In the genomic region with DNA sequence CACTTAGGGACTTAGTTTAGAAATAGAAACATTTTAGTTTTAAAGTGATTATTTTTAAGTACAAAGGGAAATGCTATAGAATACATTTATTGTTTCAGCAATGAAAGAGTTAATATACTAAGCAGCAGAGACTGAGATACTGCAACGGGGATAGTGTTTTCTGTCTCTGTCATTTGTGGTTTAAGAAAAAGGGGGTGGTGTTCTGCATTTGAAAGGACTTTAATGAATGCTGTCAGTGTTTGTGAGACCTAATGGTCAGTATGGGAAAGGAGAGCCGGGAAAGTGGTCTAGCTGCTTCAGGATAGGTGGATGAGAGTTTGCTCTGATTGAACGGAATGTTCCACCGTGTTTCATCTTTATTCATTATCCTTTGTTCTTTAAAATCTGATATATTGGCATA, we compare ENCODE assay signal across 10 cellular contexts. TPM values are rescaled to one million over a fixed set of nuclear protein-coding genes. Genes with fewer than 3 reads are reported as not detected.
DNase-seq lines count a peak whose midpoint lies in the region; ATAC-seq, FAIRE-seq and TF ChIP-seq lines count a peak whose summit lies in the region.
"Had no signal": no experiment of that assay in that cellular context is flagged by ENCODE, and none has a peak within 500 bp of the region (broad histone marks: within the 10 kb centered on the region; RNA-seq: fewer than 3 reads in every experiment).

A gene with protein sequence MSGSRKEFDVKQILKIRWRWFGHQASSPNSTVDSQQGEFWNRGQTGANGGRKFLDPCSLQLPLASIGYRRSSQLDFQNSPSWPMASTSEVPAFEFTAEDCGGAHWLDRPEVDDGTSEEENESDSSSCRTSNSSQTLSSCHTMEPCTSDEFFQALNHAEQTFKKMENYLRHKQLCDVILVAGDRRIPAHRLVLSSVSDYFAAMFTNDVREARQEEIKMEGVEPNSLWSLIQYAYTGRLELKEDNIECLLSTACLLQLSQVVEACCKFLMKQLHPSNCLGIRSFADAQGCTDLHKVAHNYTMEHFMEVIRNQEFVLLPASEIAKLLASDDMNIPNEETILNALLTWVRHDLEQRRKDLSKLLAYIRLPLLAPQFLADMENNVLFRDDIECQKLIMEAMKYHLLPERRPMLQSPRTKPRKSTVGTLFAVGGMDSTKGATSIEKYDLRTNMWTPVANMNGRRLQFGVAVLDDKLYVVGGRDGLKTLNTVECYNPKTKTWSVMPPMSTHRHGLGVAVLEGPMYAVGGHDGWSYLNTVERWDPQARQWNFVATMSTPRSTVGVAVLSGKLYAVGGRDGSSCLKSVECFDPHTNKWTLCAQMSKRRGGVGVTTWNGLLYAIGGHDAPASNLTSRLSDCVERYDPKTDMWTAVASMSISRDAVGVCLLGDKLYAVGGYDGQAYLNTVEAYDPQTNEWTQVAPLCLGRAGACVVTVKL (plus strand): TSS at position 139 of the 400 bp plus-strand sequence. CDS start 421 bp downstream, outside the sequence.

- peaks cover 29% of the 10 kb centered on the region for H3K79me2 ChIP-seq in HepG2 (ENCODE audit: insufficient read depth, low read length)

- no peak within 1 kb of the TSS for H3K4me2 ChIP-seq in HepG2 (ENCODE audit: low read depth, low read length)

- WGBS in HepG2 (ENCODE audit: low lambda C conversion rate), result 72% methylated on average over 4 of the region's 4 CpGs
- WGBS in upper lobe of left lung, 2 donors, result 51 to 54% methylated on average over 4 of the region's 4 CpGs

- peaks cover 13% of the 10 kb centered on the region for H3K4me1 ChIP-seq in HepG2 (ENCODE audit: insufficient read depth, low read length)
- no peaks in the 10 kb centered on the region for H3K4me1 ChIP-seq in upper lobe of left lung

- H2AFZ ChIP-seq in HepG2 (ENCODE audit: low read length), result no peak within 1 kb of the TSS

- TF ChIP-seq POLR2A in HepG2 (IDR thresholded peaks at IDR 0.05; ENCODE audit: insufficient read depth in 1 of 2, low read depth in 2 of 2, low read length in 2 of 2) (no peak), upper lobe of left lung (IDR thresholded peaks at IDR 0.05) (no peak)

- in situ Hi-C loops in HepG2 (cut with HindIII; ENCODE audit: extremely low pct_ligation_motif_present, low pct_unique_long_range_greater_than_20kb), result no loop called here

- peaks cover 20% of the 10 kb centered on the region for H3K4me1 Mint-ChIP-seq in activated CD4-positive, alpha-beta T cell treated with anti-CD3 and anti-CD28 coated beads, Interleukin-2, amount 10 ng/mL, durations not matched to agents 24 days and 14 days
- H3K4me1 Mint-ChIP-seq in chondrocyte (ENCODE audit: low read depth), result peaks cover 18% of the 10 kb centered on the region

- no peaks in the 10 kb centered on the region for H3K27me3 Mint-ChIP-seq in activated CD4-positive, alpha-beta T cell treated with anti-CD3 and anti-CD28 coated beads, Interleukin-2, amount 10 ng/mL, durations not matched to agents 24 days and 14 days
- no peaks in the 10 kb centered on the region for H3K27me3 Mint-ChIP-seq in chondrocyte (ENCODE audit: low read depth)

- H3K4me3 ChIP-seq in HepG2 (replicated peaks in 1 of 3; ENCODE audit: insufficient read depth in 1 of 3, low read depth in 2 of 3, low read length in 3 of 3), result no peak within 1 kb of the TSS
- H3K4me3 ChIP-seq in upper lobe of left lung, result no peak within 1 kb of the TSS

- no peaks in the 10 kb centered on the region for H4K20me1 ChIP-seq in HepG2 (ENCODE audit: insufficient read depth, low read length)

- TF ChIP-seq EP300 in HepG2 (IDR thresholded peaks at IDR 0.05; ENCODE audit: low read depth in 2 of 2, low read length in 2 of 2) (no peak), HepG2 (CRISPR knock-in tag; IDR thresholded peaks at IDR 0.05; ENCODE audit: borderline replicate concordance) (no peak), upper lobe of left lung (IDR thresholded peaks at IDR 0.05) (no peak)

- intact Hi-C loops in activated CD4-positive, alpha-beta T cell treated with anti-CD3 and anti-CD28 coated beads, Interleukin-2, amount 10 ng/mL, durations not matched to agents 24 days and 14 days (cut with micrococcal nuclease), result no loop called here
- intact Hi-C loops in HepG2 (cut with micrococcal nuclease; ENCODE audit: unreplicated experiment), result no loop called here

- no peaks in the 10 kb centered on the region for H3K27me3 ChIP-seq in HepG2 (ENCODE audit: control insufficient read depth in 1 of 2, insufficient read depth in 2 of 2, low read length in 2 of 2)
- H3K27me3 ChIP-seq in upper lobe of left lung, result no peaks in the 10 kb centered on the region

- H3K36me3 ChIP-seq in HepG2 (replicated peaks in 1 of 2; ENCODE audit: control insufficient read depth in 1 of 2, insufficient read depth in 2 of 2, low read length in 2 of 2) (no peaks in the 10 kb centered on the region; a peak in 1 of 5 replicates), upper lobe of left lung (no peaks in the 10 kb centered on the region)

- no peak within 1 kb of the TSS for H3K4me3 Mint-ChIP-seq in activated CD4-positive, alpha-beta T cell treated with anti-CD3 and anti-CD28 coated beads, Interleukin-2, amount 10 ng/mL, durations not matched to agents 24 days and 14 days
- H3K4me3 Mint-ChIP-seq in chondrocyte (ENCODE audit: unreplicated experiment), result peak within 1 kb of the TSS; percentile 10

- H3K27ac Mint-ChIP-seq in activated CD4-positive, alpha-beta T cell treated with anti-CD3 and anti-CD28 coated beads, Interleukin-2, amount 10 ng/mL, durations not matched to agents 24 days and 14 days, result no peak within 1 kb of the TSS
- peak within 1 kb of the TSS; percentile 52 for H3K27ac Mint-ChIP-seq in chondrocyte (ENCODE audit: unreplicated experiment)

- TF ChIP-seq RAD21 in HepG2 (CRISPR knock-in tag; IDR thresholded peaks at IDR 0.05), result no peak

- no peak within 1 kb of the TSS for H3K9ac ChIP-seq in HepG2 (ENCODE audit: insufficient read depth, low read depth, low read length)

- POLR2A ChIA-PET in HepG2 (lab: Yijun Ruan, JAX), result no interaction called here

- no peak for TF ChIP-seq CTCF in chondrocyte (IDR thresholded peaks at IDR 0.05)
- TF ChIP-seq CTCF in HepG2 (CRISPR knock-in tag; IDR thresholded peaks at IDR 0.05), result no peak
- no peak for TF ChIP-seq CTCF in upper lobe of left lung (IDR thresholded peaks at IDR 0.05)

- CTCF ChIA-PET in HepG2 (lab: Yijun Ruan, JAX; ENCODE audit: low intra/inter-chr PET ratio, low total read pairs), result no interaction called here

- H3K27ac ChIP-seq in HepG2 (ENCODE audit: extremely low read length, insufficient read depth, low read length), result no peak within 1 kb of the TSS
- H3K27ac ChIP-seq in upper lobe of left lung, result no peak within 1 kb of the TSS

- H3K9me3 ChIP-seq in HepG2 (ENCODE audit: low read length) (no peaks in the 10 kb centered on the region), upper lobe of left lung (no peaks in the 10 kb centered on the region)

- H3K9me3 Mint-ChIP-seq in activated CD4-positive, alpha-beta T cell treated with anti-CD3 and anti-CD28 coated beads, Interleukin-2, amount 10 ng/mL, durations not matched to agents 24 days and 14 days, result no peaks in the 10 kb centered on the region
- no peaks in the 10 kb centered on the region for H3K9me3 Mint-ChIP-seq in chondrocyte (ENCODE audit: low read depth)

- no peak for ATAC-seq in HepG2
- no peak for ATAC-seq in upper lobe of left lung (ENCODE audit: low FRiP score in 2 of 2)
- ATAC-seq in GM21381 (IDR thresholded peaks at IDR 0.05; ENCODE audit: unreplicated experiment), result no peak

- H3K36me3 Mint-ChIP-seq in activated CD4-positive, alpha-beta T cell treated with anti-CD3 and anti-CD28 coated beads, Interleukin-2, amount 10 ng/mL, durations not matched to agents 24 days and 14 days (ENCODE audit: low read depth), result peaks cover 10% of the 10 kb centered on the region
- no peaks in the 10 kb centered on the region for H3K36me3 Mint-ChIP-seq in chondrocyte (ENCODE audit: low read depth)

- no peak for FAIRE-seq in HepG2 (lab: Jason Lieb, UNC)
- FAIRE-seq: TTC549 had no signal

- no TSS peak for BruUV-seq in HepG2 (replicated peaks; lab: Mats Ljungman, UMichigan)

- no peak for DNase-seq in activated CD4-positive, alpha-beta T cell treated with anti-CD3 and anti-CD28 coated beads, Interleukin-2, amount 10 ng/mL, durations not matched to agents 24 days and 14 days
- DNase-seq in activated CD4-positive, alpha-beta T cell treated with anti-CD3 and anti-CD28 coated beads for 1 hour, result no peak
- DNase-seq in chondrocyte (ENCODE audit: low spot score) (no peak), HepG2 (ENCODE audit: low spot score) (no peak), upper lobe of left lung (no peak), NCI-H2171 treated with DMSO at 0.1 percent for 48 hours (lab: John Stamatoyannopoulos, UW) (no peak), NOMO-1 treated with DMSO at 0.1 percent for 48 hours (lab: John Stamatoyannopoulos, UW; ENCODE audit: unreplicated experiment) (no peak)
- DNase-seq: ACHN had no signal

RNA-seq across cellular contexts. Expression of the gene that starts here (rescaled TPM):
- total RNA-seq in activated CD4-positive, alpha-beta T cell treated with anti-CD3 and anti-CD28 coated beads, Interleukin-2, amount 10 ng/mL, durations not matched to agents 24 days and 14 days, result 40.4 and 41.9 TPM in 2 replicates
- total RNA-seq in chondrocyte (46.8 to 83.3 TPM (median 74.8 TPM) in 3 replicates), HepG2 (2016; rRNA removed; fragmentation: Illumina TruSeq; extraction: Trizol) (36.2 and 45.3 TPM in 2 replicates), upper lobe of left lung (10 to 100 TPM; 14.7 to 36.2 (median 23.7) TPM)
- 32.0 and 35.3 TPM in 2 replicates for total RNA-seq in HepG2 (2016; cell fraction: cytosol; rRNA removed; fragmentation: Illumina TruSeq; extraction: Trizol; ENCODE audit: low read depth)
- 36.6 and 44.0 TPM in 2 replicates for total RNA-seq in HepG2 (2016; cell fraction: insoluble cytoplasmic fraction; rRNA removed; fragmentation: Illumina TruSeq; extraction: Trizol)
- total RNA-seq in HepG2 (2016; cell fraction: membrane; rRNA removed; fragmentation: Illumina TruSeq; extraction: Trizol), result 75.4 and 86.1 TPM in 2 replicates
- 26.6 and 27.0 TPM in 2 replicates for total RNA-seq in HepG2 (2016; cell fraction: nucleus; rRNA removed; fragmentation: Illumina TruSeq; extraction: Trizol)
- 32.6 and 38.7 TPM in 2 replicates for polyA plus RNA-seq in HepG2 (2011; rRNA removed)
- 29.8 and 43.7 TPM in 2 replicates for polyA plus RNA-seq in HepG2 (2011; cell fraction: cytosol; rRNA removed)
- 14.9 and 17.0 TPM in 2 replicates for polyA plus RNA-seq in HepG2 (2011; cell fraction: nucleus; rRNA removed)
- polyA plus RNA-seq in HepG2 (2012), result 33.7 and 34.6 TPM in 2 replicates
- polyA plus RNA-seq in HepG2 (2016; cell fraction: cytosol; fragmentation: Illumina TruSeq; extraction: Trizol; ENCODE audit: low read depth), result 31.2 and 34.0 TPM in 2 replicates
- 39.8 and 40.2 TPM in 2 replicates for polyA plus RNA-seq in HepG2 (2016; cell fraction: insoluble cytoplasmic fraction; fragmentation: Illumina TruSeq; extraction: Trizol; ENCODE audit: low read depth)
- 51.9 and 59.4 TPM in 2 replicates for polyA plus RNA-seq in HepG2 (2016; cell fraction: membrane; fragmentation: Illumina TruSeq; extraction: Trizol; ENCODE audit: low read depth)
- 22.2 and 22.8 TPM in 2 replicates for polyA plus RNA-seq in HepG2 (2016; cell fraction: nucleus; fragmentation: Illumina TruSeq; extraction: Trizol; ENCODE audit: insufficient read depth, low read depth)
- polyA minus RNA-seq in HepG2 (2011; rRNA and poly(A)+ RNA removed; ENCODE audit: low replicate concordance), result 25.9 and 37.5 TPM in 2 replicates
- 31.0 and 34.7 TPM in 2 replicates for polyA minus RNA-seq in HepG2 (2011; cell fraction: cytosol; rRNA and poly(A)+ RNA removed)
- 48.0 and 50.0 TPM in 2 replicates for polyA minus RNA-seq in HepG2 (2011; cell fraction: nucleus; rRNA and poly(A)+ RNA removed)
